1 cellular context compared by ENCODE assay signal in the genomic region with DNA sequence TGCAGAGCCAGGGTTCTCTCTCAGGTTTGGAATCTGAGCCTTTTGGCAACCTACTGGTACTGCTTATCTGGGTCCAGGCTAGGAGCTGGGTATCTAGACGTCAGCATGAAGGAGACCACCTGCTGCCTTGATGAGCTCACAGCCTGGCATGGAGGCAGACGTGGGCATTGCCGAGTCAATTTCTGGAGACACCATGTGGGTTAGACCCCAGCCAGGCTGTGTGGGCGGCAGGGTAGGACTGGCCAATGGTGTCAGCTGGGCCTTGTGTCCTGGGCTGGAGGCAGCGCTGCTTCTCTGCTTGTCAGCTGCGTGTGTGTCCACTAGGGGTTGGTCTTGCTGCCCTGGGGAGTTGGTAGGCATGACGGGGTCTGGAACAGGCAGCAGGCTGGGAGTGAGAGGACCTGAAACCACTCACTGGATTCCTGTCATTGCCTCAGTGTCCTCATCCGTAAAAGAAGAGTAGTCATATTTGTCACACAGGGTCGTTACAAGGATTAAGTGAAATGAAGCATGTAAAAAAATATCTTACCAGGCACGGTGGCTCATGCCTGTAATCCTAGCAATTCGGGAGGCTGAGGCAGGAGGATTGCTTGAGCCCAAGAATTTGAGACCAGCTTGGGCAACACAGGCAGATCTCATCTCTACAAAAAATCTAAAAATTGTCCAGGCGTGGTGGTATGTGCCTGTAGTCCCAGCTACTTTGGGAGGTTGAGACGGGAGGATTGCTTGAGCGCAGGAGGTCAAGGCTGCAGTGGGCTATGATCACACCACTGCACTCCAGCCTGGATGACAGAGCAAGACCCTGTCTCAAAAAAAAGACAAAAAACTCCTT.
TF ChIP-seq lines count a peak whose summit lies in the region.

No MANE protein-coding gene starts in this region.

TF ChIP-seq in H1, 55 proteins besides CTCF, POLR2A, EP300 and RAD21:
- TF ChIP-seq RFX5 (IDR thresholded peaks at IDR 0.05; ENCODE audit: borderline replicate concordance, low read depth, low read length): no peak
- TF ChIP-seq, protein P1, sequence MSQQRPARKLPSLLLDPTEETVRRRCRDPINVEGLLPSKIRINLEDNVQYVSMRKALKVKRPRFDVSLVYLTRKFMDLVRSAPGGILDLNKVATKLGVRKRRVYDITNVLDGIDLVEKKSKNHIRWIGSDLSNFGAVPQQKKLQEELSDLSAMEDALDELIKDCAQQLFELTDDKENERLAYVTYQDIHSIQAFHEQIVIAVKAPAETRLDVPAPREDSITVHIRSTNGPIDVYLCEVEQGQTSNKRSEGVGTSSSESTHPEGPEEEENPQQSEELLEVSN (IDR thresholded peaks at IDR 0.05): no peak
- TF ChIP-seq ASH2L (IDR thresholded peaks at IDR 0.05; ENCODE audit: low read length): no peak
- no peak for TF ChIP-seq SP1 (IDR thresholded peaks at IDR 0.05; ENCODE audit: low read depth, low read length)
- TF ChIP-seq KDM1A (IDR thresholded peaks at IDR 0.05; ENCODE audit: borderline replicate concordance, low read length): no peak
- no peak for TF ChIP-seq CTBP2 (IDR thresholded peaks at IDR 0.05; ENCODE audit: borderline replicate concordance, insufficient read depth, insufficient read length, low read length)
- no peak for TF ChIP-seq EZH2 (IDR thresholded peaks at IDR 0.05; ENCODE audit: low read depth, low read length, severe bottlenecking)
- TF ChIP-seq TAF7 (optimal IDR thresholded peaks at IDR 0.05; ENCODE audit: borderline replicate concordance, low read depth, low read length): no peak
- no peak for TF ChIP-seq MAFK (IDR thresholded peaks at IDR 0.05; ENCODE audit: low read depth, low read length)
- no peak for TF ChIP-seq GABPA (IDR thresholded peaks at IDR 0.05; ENCODE audit: borderline replicate concordance, insufficient read depth, low read length)
- TF ChIP-seq NANOG (IDR thresholded peaks at IDR 0.05; ENCODE audit: insufficient read depth, low read depth, low read length, poor library complexity, severe bottlenecking): no peak
- TF ChIP-seq SP2 (IDR thresholded peaks at IDR 0.05; ENCODE audit: low read length): no peak
- no peak for TF ChIP-seq ZNF274 (IDR thresholded peaks at IDR 0.05; ENCODE audit: borderline replicate concordance, extremely low read depth, low read length)
- TF ChIP-seq CHD2 (IDR thresholded peaks at IDR 0.05; ENCODE audit: low read length): no peak
- TF ChIP-seq, protein P2, sequence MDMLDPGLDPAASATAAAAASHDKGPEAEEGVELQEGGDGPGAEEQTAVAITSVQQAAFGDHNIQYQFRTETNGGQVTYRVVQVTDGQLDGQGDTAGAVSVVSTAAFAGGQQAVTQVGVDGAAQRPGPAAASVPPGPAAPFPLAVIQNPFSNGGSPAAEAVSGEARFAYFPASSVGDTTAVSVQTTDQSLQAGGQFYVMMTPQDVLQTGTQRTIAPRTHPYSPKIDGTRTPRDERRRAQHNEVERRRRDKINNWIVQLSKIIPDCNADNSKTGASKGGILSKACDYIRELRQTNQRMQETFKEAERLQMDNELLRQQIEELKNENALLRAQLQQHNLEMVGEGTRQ (IDR thresholded peaks at IDR 0.05; ENCODE audit: low read length): no peak
